Comparison of ENCODE assay signal across 13 cellular contexts in the genomic region with DNA sequence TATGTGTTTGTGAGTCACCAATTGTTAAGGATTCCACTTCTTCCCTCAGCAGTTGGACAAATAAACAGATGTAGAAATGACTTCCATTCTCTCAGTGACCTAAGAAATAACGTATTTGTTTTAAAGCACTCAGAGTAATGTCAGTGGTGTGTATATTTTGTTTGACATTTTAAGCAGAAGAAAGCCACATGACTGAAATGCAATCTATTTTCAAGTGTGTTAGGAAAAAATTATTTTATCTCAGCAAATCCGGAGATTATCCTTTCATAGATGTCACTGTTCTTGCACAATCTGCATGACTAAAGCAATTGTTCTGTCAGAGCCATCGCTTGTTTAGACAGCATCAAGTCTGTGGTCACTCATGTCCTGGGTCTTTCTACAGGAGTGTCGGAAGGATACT.
DNase-seq lines count a peak whose midpoint lies in the region; ATAC-seq and TF ChIP-seq lines count a peak whose summit lies in the region.
"Had no signal": no experiment of that assay in that cellular context is flagged by ENCODE, and none has a peak within 500 bp of the region (broad histone marks: within the 10 kb centered on the region; RNA-seq: fewer than 3 reads in every experiment).

No MANE protein-coding gene starts in this region.

- TF ChIP-seq CTCF in foreskin keratinocyte (conservative IDR thresholded peaks at IDR 0.05) (no peak), neural progenitor cell (IDR thresholded peaks at IDR 0.05) (no peak)

- H3K27ac Mint-ChIP-seq in neural progenitor cell, result no peak overlapping the region
- H3K27ac Mint-ChIP-seq: GM23338 had no signal

- no peak overlapping the region for H3K4me2 ChIP-seq in neural progenitor cell
- H3K4me2 ChIP-seq: GM23338 had no signal

- no peak overlapping the region for H2AFZ ChIP-seq in neural progenitor cell (replicated peaks)
- H2AFZ ChIP-seq: GM23338 had no signal

- H3F3A ChIP-seq in neural progenitor cell (ENCODE audit: low read depth), result peaks cover 6% of the 10 kb centered on the region

- H3K4me3 Mint-ChIP-seq in neural progenitor cell, result no peak overlapping the region
- H3K4me3 Mint-ChIP-seq: GM23338 had no signal

- H3K79me2 ChIP-seq in neural progenitor cell (ENCODE audit: low read depth), result no peaks in the 10 kb centered on the region

- DNase-seq in DMS53 (lab: John Stamatoyannopoulos, UW) (peak; percentile 56), DMS53 treated with DMSO at 0.1 percent for 48 hours (lab: John Stamatoyannopoulos, UW; ENCODE audit: unreplicated experiment) (no peak), amniotic stem cell (lab: John Stamatoyannopoulos, UW) (peak; percentile 66), foreskin keratinocyte (peak in 1 of 2 donors; percentile 66), superior temporal gyrus (ENCODE audit: extremely low spot score) (peak; percentile 46), ureter (ENCODE audit: low spot score) (no peak), neural progenitor cell (ENCODE audit: low spot score) (no peak)
- DNase-seq: MG63; stimulated activated naive CD4-positive, alpha-beta T cell treated with Interleukin-2 at 50 U/mL for 16 hours; T-helper 1 cell had no signal

- H3K9ac ChIP-seq in neural progenitor cell, result no peak overlapping the region

- H3K4me1 ChIP-seq in foreskin keratinocyte (peaks cover 45% of the 10 kb centered on the region), neural progenitor cell (peaks cover 15% of the 10 kb centered on the region)

- H3K4me1 Mint-ChIP-seq in neural progenitor cell, result peaks cover 22% of the 10 kb centered on the region

- H3K36me3 ChIP-seq in neural progenitor cell, result no peaks in the 10 kb centered on the region

- ATAC-seq in foreskin keratinocyte, result no peak
- no peak for ATAC-seq in HG03280 (IDR thresholded peaks at IDR 0.05; ENCODE audit: unreplicated experiment)
- ATAC-seq: GM23338 had no signal

- peaks cover 10% of the 10 kb centered on the region for H3K36me3 Mint-ChIP-seq in neural progenitor cell

- H3K4me3 ChIP-seq in neural progenitor cell, result no peak overlapping the region
- H3K4me3 ChIP-seq: GM23338, MG63 had no signal

- peaks cover 3% of the 10 kb centered on the region for H3K27me3 Mint-ChIP-seq in neural progenitor cell (ENCODE audit: insufficient read depth, low read depth)

- H3K27me3 ChIP-seq in foreskin keratinocyte (no peaks in the 10 kb centered on the region), neural progenitor cell (no peaks in the 10 kb centered on the region)
- H3K27me3 ChIP-seq: MG63 had no signal

- H3K27ac ChIP-seq in foreskin keratinocyte (peak overlapping the region; percentile 96), neural progenitor cell (no peak overlapping the region)
- H3K27ac ChIP-seq: 22Rv1 had no signal

- no peaks in the 10 kb centered on the region for H3K9me3 ChIP-seq in neural progenitor cell (ENCODE audit: low read depth)

- H3K9me3 Mint-ChIP-seq in neural progenitor cell, result no peaks in the 10 kb centered on the region
- H3K9me3 Mint-ChIP-seq: GM23338 had no signal

- no peaks in the 10 kb centered on the region for H4K20me1 ChIP-seq in neural progenitor cell (ENCODE audit: low read depth)

Comparison
In these comparisons a context has a peak if more than half of its experiments do, and no peak if none do; other contexts are left out.
1. DNase-seq: peak in DMS53 (single experiment), amniotic stem cell (single experiment) and superior temporal gyrus (single experiment); none in DMS53 treated with DMSO at 0.1 percent for 48 hours (single experiment), ureter (single experiment) and neural progenitor cell (single experiment).